In the genomic region with DNA sequence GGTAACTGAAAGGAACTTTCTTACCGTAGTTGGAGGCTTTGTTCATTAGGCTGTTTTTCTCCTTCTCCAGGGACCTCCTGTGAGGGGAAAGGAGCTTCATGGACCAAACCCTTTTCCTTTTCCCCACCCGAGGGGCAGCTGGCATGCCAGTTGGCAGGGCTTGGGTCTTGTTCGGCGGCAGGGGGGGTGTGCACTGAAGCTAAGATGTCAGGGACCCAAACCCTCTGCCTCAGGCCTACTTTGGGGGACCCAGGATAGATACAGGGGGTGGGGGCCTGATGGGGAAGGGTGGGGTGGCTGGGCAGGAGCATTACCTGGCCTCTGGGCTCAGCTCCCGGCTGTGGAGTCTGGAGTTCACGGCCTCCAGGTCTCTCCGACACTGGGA, we compare ENCODE assay signal across 12 cellular contexts.
"Had no signal": no experiment of that assay in that cellular context is flagged by ENCODE, and none has a peak within 500 bp of the region (broad histone marks: within the 10 kb centered on the region; RNA-seq: fewer than 3 reads in every experiment).

No MANE protein-coding gene starts in this region.

- H3K9me3 ChIP-seq: prostate gland, right atrium auricular region, testis had no signal

- H3K27ac ChIP-seq: cardiac muscle cell, epithelial cell of prostate, foreskin keratinocyte, prostate gland, right atrium auricular region had no signal

- H3K27ac Mint-ChIP-seq: activated CD4-positive, alpha-beta T cell treated with anti-CD3 and anti-CD28 coated beads, Interleukin-2, amount 10 ng/mL, durations not matched to agents 24 days and 14 days; activated naive CD8-positive, alpha-beta T cell treated with anti-CD3 and anti-CD28 coated beads for 36 hours; type B pancreatic cell had no signal

- H3K9me3 Mint-ChIP-seq: activated CD4-positive, alpha-beta T cell treated with anti-CD3 and anti-CD28 coated beads, Interleukin-2, amount 10 ng/mL, durations not matched to agents 24 days and 14 days; activated naive CD8-positive, alpha-beta T cell treated with anti-CD3 and anti-CD28 coated beads for 36 hours; activated T-helper 17 cell treated with anti-CD3 and anti-CD28 coated beads, Interleukin-2, amount 50 U/mL, for 72 hours; naive thymus-derived CD4-positive, alpha-beta T cell; type B pancreatic cell had no signal

- H3K36me3 ChIP-seq: prostate gland had no signal

- H3K4me3 Mint-ChIP-seq: activated CD4-positive, alpha-beta T cell treated with anti-CD3 and anti-CD28 coated beads, Interleukin-2, amount 10 ng/mL, durations not matched to agents 24 days and 14 days; activated naive CD8-positive, alpha-beta T cell treated with anti-CD3 and anti-CD28 coated beads for 36 hours; activated T-helper 17 cell treated with anti-CD3 and anti-CD28 coated beads, Interleukin-2, amount 50 U/mL, for 72 hours; naive thymus-derived CD4-positive, alpha-beta T cell; type B pancreatic cell had no signal

- H3K27me3 Mint-ChIP-seq: activated CD4-positive, alpha-beta T cell treated with anti-CD3 and anti-CD28 coated beads, Interleukin-2, amount 10 ng/mL, durations not matched to agents 24 days and 14 days; activated naive CD8-positive, alpha-beta T cell treated with anti-CD3 and anti-CD28 coated beads for 36 hours; activated T-helper 17 cell treated with anti-CD3 and anti-CD28 coated beads, Interleukin-2, amount 50 U/mL, for 72 hours; naive thymus-derived CD4-positive, alpha-beta T cell; type B pancreatic cell had no signal

- DNase-seq: occipital lobe had no signal

- H3K4me1 ChIP-seq: foreskin keratinocyte had no signal

- H3K4me3 ChIP-seq: cardiac muscle cell, prostate gland, right atrium auricular region, testis had no signal

- H3K27me3 ChIP-seq: cardiac muscle cell, foreskin keratinocyte, right atrium auricular region, testis had no signal
